31 cellular contexts compared by ENCODE assay signal in genomic region chr5:73415171-73415570, GRCh38. TPM values are rescaled to one million over a fixed set of nuclear protein-coding genes. Genes with fewer than 3 reads are reported as not detected.
"Had no signal": no experiment of that assay in that cellular context is flagged by ENCODE, and none has a peak within 500 bp of the region (broad histone marks: within the 10 kb centered on the region; RNA-seq: fewer than 3 reads in every experiment).

No MANE protein-coding gene starts in this region.

- H3K27me3 ChIP-seq: ascending aorta, brain microvascular endothelial cell had no signal

- H3K4me1 ChIP-seq: breast epithelium had no signal

- H3K36me3 ChIP-seq: adrenal gland, ascending aorta, brain microvascular endothelial cell, breast epithelium, cardiac muscle cell had no signal

- ATAC-seq: activated naive CD8-positive, alpha-beta T cell treated with anti-CD3 and anti-CD28 coated beads, Interleukin-2, amount 50 U/mL, for 24 hours; activated T-cell treated with anti-CD3 and anti-CD28 coated beads, Interleukin-2, amount 50 U/mL, for 4 hours; activated T-cell treated with anti-CD3 and anti-CD28 coated beads, Interleukin-2, amount 50 U/mL, for 72 hours; activated T-helper 17 cell treated with anti-CD3 and anti-CD28 coated beads, Interleukin-2, amount 50 U/mL, for 72 hours; body of pancreas had no signal

- H3K27ac ChIP-seq: adrenal gland, ascending aorta, body of pancreas, brain microvascular endothelial cell, breast epithelium, cardiac muscle cell had no signal

- DNase-seq: activated effector memory CD4-positive, alpha-beta T cell treated with anti-CD3 and anti-CD28 coated beads, Interleukin-2, amount 50 U/mL, for 16 hours; activated effector memory CD4-positive, alpha-beta T cell treated with Interleukin-2 at 50 U/mL for 16 hours; activated gamma-delta T cell; activated gamma-delta T cell treated with Interleukin-2 at 50 U/mL for 16 hours; activated naive CD4-positive, alpha-beta T cell; activated naive CD4-positive, alpha-beta T cell treated with anti-CD3 and anti-CD28 coated beads for 36 hours; activated naive CD4-positive, alpha-beta T cell treated with anti-CD3 and anti-CD28 coated beads, Interleukin-2, amount 10 ng/mL, durations not matched to agents 7 days and 5 days; activated naive CD4-positive, alpha-beta T cell treated with anti-CD3 and anti-CD28 coated beads, Interleukin-2, amount 50 U/mL, for 16 hours; activated naive CD4-positive, alpha-beta T cell treated with Interleukin-2 at 50 U/mL for 16 hours; activated naive CD8-positive, alpha-beta T cell treated with anti-CD3 and anti-CD28 coated beads for 36 hours; activated naive CD8-positive, alpha-beta T cell treated with anti-CD3 and anti-CD28 coated beads, Interleukin-2, amount 10 ng/mL, durations not matched to agents 7 days and 5 days; activated naive CD8-positive, alpha-beta T cell treated with anti-CD3 and anti-CD28 coated beads, Interleukin-2, amount 50 U/mL, for 24 hours; activated T-cell treated with anti-CD3 and anti-CD28 coated beads, Interleukin-2, amount 50 U/mL, for 1 hour; activated T-cell treated with anti-CD3 and anti-CD28 coated beads, Interleukin-2, amount 50 U/mL, for 24 hours; activated T-cell treated with anti-CD3 and anti-CD28 coated beads, Interleukin-2, amount 50 U/mL, for 4 hours; activated T-cell treated with anti-CD3 and anti-CD28 coated beads, Interleukin-2, amount 50 U/mL, for 48 hours; activated T-cell treated with anti-CD3 and anti-CD28 coated beads, Interleukin-2, amount 50 U/mL, for 72 hours; adrenal gland; amniotic stem cell; amygdala; anterior cingulate cortex; aorta; body of pancreas; brain microvascular endothelial cell; caudate nucleus; central memory CD4-positive, alpha-beta T cell; cerebellar nuclear complex had no signal

- H3K9me3 ChIP-seq: adrenal gland, ascending aorta, body of pancreas, breast epithelium had no signal

- H3K4me3 ChIP-seq: adrenal gland, ascending aorta, body of pancreas, breast epithelium, cardiac muscle cell had no signal

RNA-seq across cellular contexts. Expression of gene FOXD1, which starts 33.4 kb away (rescaled TPM):
- total RNA-seq: body of pancreas, cardiac muscle cell had no signal
